Comparison of ENCODE assay signal across 1 cellular context in genomic region chr1:154178856-154179811, GRCh38.
TF ChIP-seq lines count a peak whose summit lies in the region.

No MANE protein-coding gene starts in this region.

TF ChIP-seq in liver, 16 proteins besides CTCF, POLR2A, EP300 and RAD21 (continued from another document):
- peak in 1 of 2 donors; percentile 71 for TF ChIP-seq GABPA (IDR thresholded peaks at IDR 0.05 in 1 of 2, conservative IDR thresholded peaks at IDR 0.05 in 1 of 2)
